23 cellular contexts compared by ENCODE assay signal in the genomic region with DNA sequence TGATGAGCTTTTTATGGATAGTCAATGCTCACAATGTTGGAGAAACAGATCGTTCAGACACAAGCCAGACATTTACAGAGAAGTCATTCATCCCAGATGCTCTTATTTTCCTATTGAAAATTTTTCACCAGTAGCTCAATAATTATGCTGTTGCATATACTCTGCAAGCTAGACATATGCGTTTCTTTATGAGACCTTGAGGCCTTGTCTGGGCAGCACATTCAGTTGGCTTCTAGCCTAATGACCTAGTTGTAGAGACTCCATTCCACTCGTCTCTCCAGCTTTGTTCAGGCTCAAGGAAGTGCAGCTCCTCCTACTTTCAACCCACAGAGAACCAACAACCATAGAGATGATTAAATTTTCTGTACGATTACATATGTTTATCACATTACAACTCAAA.
"Had no signal": no experiment of that assay in that cellular context is flagged by ENCODE, and none has a peak within 500 bp of the region (broad histone marks: within the 10 kb centered on the region; RNA-seq: fewer than 3 reads in every experiment).

No MANE protein-coding gene starts in this region.

- H3K27me3 ChIP-seq: colonic mucosa, gastrocnemius medialis, left lung, right atrium auricular region, suprapubic skin, tibial artery, upper lobe of right lung had no signal

- DNase-seq: activated CD4-positive, alpha-beta T cell treated with anti-CD3 and anti-CD28 coated beads for 4 hours; activated CD4-positive, alpha-beta T cell treated with anti-CD3 and anti-CD28 coated beads, Interleukin-2, amount 50 U/mL, for 4 hours; activated naive CD4-positive, alpha-beta T cell treated with Interleukin-2 at 50 U/mL for 16 hours; activated T-cell treated with anti-CD3 and anti-CD28 coated beads for 4 hours; activated T-cell treated with anti-CD3 and anti-CD28 coated beads, Interleukin-2, amount 50 U/mL, for 72 hours; anterior cingulate cortex; cerebellar nuclear complex; colonic mucosa; effector memory CD4-positive, alpha-beta T cell; gastrocnemius medialis; glutamatergic neuron; left lung; lower lobe of right lung; mesenchymal stem cell; naive thymus-derived CD8-positive, alpha-beta T cell; stimulated activated CD4-positive, alpha-beta T cell treated with anti-CD3 and anti-CD28 coated beads, Interleukin-1b, Interleukin-23, amount 100 ng/mL, for 48 hours; stimulated activated naive CD4-positive, alpha-beta T cell; tibial artery; upper lobe of right lung had no signal

- ATAC-seq: activated T-cell treated with anti-CD3 and anti-CD28 coated beads, Interleukin-2, amount 50 U/mL, for 72 hours; gastrocnemius medialis; left lung; lower lobe of right lung; naive thymus-derived CD8-positive, alpha-beta T cell; upper lobe of right lung had no signal

- H3K27ac ChIP-seq: colonic mucosa, gastrocnemius medialis, left lung, lower lobe of right lung, right atrium auricular region, suprapubic skin, tibial artery, upper lobe of right lung, VCaP had no signal

- H3K9me3 ChIP-seq: colonic mucosa, gastrocnemius medialis, left lung, lower lobe of right lung, right atrium auricular region, suprapubic skin, tibial artery, upper lobe of right lung had no signal

- H3K4me1 ChIP-seq: colonic mucosa, gastrocnemius medialis, left lung, lower lobe of right lung, right atrium auricular region, suprapubic skin, tibial artery, upper lobe of right lung had no signal

- H3K36me3 ChIP-seq: colonic mucosa, gastrocnemius medialis, left lung, lower lobe of right lung, right atrium auricular region, suprapubic skin, tibial artery, upper lobe of right lung had no signal

- H3K4me3 ChIP-seq: colonic mucosa, gastrocnemius medialis, left lung, lower lobe of right lung, right atrium auricular region, smooth muscle cell, suprapubic skin, tibial artery, upper lobe of right lung had no signal
